Comparison of ENCODE assay signal across 24 cellular contexts in genomic region chr11:132717824-132718223, GRCh38.
"Had no signal": no experiment of that assay in that cellular context is flagged by ENCODE, and none has a peak within 500 bp of the region (broad histone marks: within the 10 kb centered on the region; RNA-seq: fewer than 3 reads in every experiment).

No MANE protein-coding gene starts in this region.

- H3K27ac ChIP-seq: adrenal gland, KMS-11, SK-N-MC had no signal

- H3K36me3 Mint-ChIP-seq: activated CD8-positive, alpha-beta memory T cell treated with anti-CD3 and anti-CD28 coated beads, Interleukin-2, amount 10 ng/mL, durations not matched to agents 7 days and 5 days; activated naive CD8-positive, alpha-beta T cell treated with anti-CD3 and anti-CD28 coated beads for 36 hours had no signal

- H3K36me3 ChIP-seq: adrenal gland had no signal

- H3K4me2 ChIP-seq: KMS-11 had no signal

- H3K9me3 ChIP-seq: adrenal gland had no signal

- H3K4me3 ChIP-seq: adrenal gland, SK-N-MC had no signal

- H3K9ac ChIP-seq: KMS-11 had no signal

- ATAC-seq: activated CD8-positive, alpha-beta memory T cell treated with anti-CD3 and anti-CD28 coated beads, Interleukin-2, amount 10 ng/mL, durations not matched to agents 7 days and 5 days; activated T-cell treated with anti-CD3 and anti-CD28 coated beads, Interleukin-2, amount 50 U/mL, for 4 hours; Panc1; Right ventricle myocardium inferior had no signal

- H3K4me3 Mint-ChIP-seq: activated B cell treated with CpG ODN at 0.5 μM for 24 hours; activated CD8-positive, alpha-beta memory T cell treated with anti-CD3 and anti-CD28 coated beads, Interleukin-2, amount 10 ng/mL, durations not matched to agents 7 days and 5 days; activated naive CD4-positive, alpha-beta T cell treated with anti-CD3 and anti-CD28 coated beads for 36 hours; activated naive CD8-positive, alpha-beta T cell treated with anti-CD3 and anti-CD28 coated beads for 36 hours; activated T-cell treated with anti-CD3 and anti-CD28 coated beads, Interleukin-2, amount 50 U/mL, for 4 hours; T-helper 1 cell treated with Interleukin-12 subunit alpha and Interleukin-12 subunit beta and Interleukin-4 antibody, amounts not matched to agents 30 μg/mL and 1 μg/mL, for 36 hours had no signal

- H3K27me3 Mint-ChIP-seq: activated B cell treated with CpG ODN at 0.5 μM for 24 hours; activated naive CD8-positive, alpha-beta T cell treated with anti-CD3 and anti-CD28 coated beads for 36 hours had no signal

- H3K4me1 ChIP-seq: adrenal gland had no signal

- H3K9me3 Mint-ChIP-seq: activated B cell treated with CpG ODN at 0.5 μM for 24 hours; activated naive CD4-positive, alpha-beta T cell treated with anti-CD3 and anti-CD28 coated beads for 36 hours; activated naive CD8-positive, alpha-beta T cell treated with anti-CD3 and anti-CD28 coated beads for 36 hours; activated T-cell treated with anti-CD3 and anti-CD28 coated beads, Interleukin-2, amount 50 U/mL, for 4 hours; T-helper 1 cell treated with Interleukin-12 subunit alpha and Interleukin-12 subunit beta and Interleukin-4 antibody, amounts not matched to agents 30 μg/mL and 1 μg/mL, for 36 hours had no signal

- DNase-seq: activated B cell treated with CpG ODN at 0.5 μM for 24 hours; activated CD4-positive, alpha-beta T cell treated with anti-CD3 and anti-CD28 coated beads for 1 hour; activated CD8-positive, alpha-beta memory T cell treated with anti-CD3 and anti-CD28 coated beads, Interleukin-2, amount 10 ng/mL, durations not matched to agents 7 days and 5 days; activated gamma-delta T cell; activated naive CD4-positive, alpha-beta T cell treated with anti-CD3 and anti-CD28 coated beads for 36 hours; activated naive CD8-positive, alpha-beta T cell treated with anti-CD3 and anti-CD28 coated beads for 36 hours; activated T-cell treated with anti-CD3 and anti-CD28 coated beads, Interleukin-2, amount 50 U/mL, for 4 hours; adrenal gland; anterior cingulate cortex; NCI-H1092; NCI-H1417; NCI-H2029; NCI-H345; NCI-H510A treated with DMSO at 0.1 percent for 48 hours; NCI-H69; NK-92 treated with Interleukin-12 subunit alpha and Interleukin-12 subunit beta, amount 100 ng/mL, for 24 hours; OCI-M1; RPMI8226; T-helper 9 cell had no signal

- H3K27me3 ChIP-seq: adrenal gland had no signal

- H3K27ac Mint-ChIP-seq: activated B cell treated with CpG ODN at 0.5 μM for 24 hours; activated CD8-positive, alpha-beta memory T cell treated with anti-CD3 and anti-CD28 coated beads, Interleukin-2, amount 10 ng/mL, durations not matched to agents 7 days and 5 days; activated naive CD4-positive, alpha-beta T cell treated with anti-CD3 and anti-CD28 coated beads for 36 hours; activated naive CD8-positive, alpha-beta T cell treated with anti-CD3 and anti-CD28 coated beads for 36 hours; T-helper 1 cell treated with Interleukin-12 subunit alpha and Interleukin-12 subunit beta and Interleukin-4 antibody, amounts not matched to agents 30 μg/mL and 1 μg/mL, for 36 hours had no signal
